Comparison of ENCODE assay signal across 13 cellular contexts in genomic region chr7:1943933-1944618, GRCh38.
A peak's percentile ranks its signal among the peaks of the same experiment; 100 is the strongest.
DNase-seq lines count a peak whose midpoint lies in the region; ATAC-seq and TF ChIP-seq lines count a peak whose summit lies in the region.
"Had no signal": no experiment of that assay in that cellular context is flagged by ENCODE, and none has a peak within 500 bp of the region (broad histone marks: within the 10 kb centered on the region; RNA-seq: fewer than 3 reads in every experiment).

No MANE protein-coding gene starts in this region.

- H3K27ac Mint-ChIP-seq in CD8-positive, alpha-beta T cell = peak overlapping the region; percentile 75
- peak overlapping the region; percentile 27 to 69 for H3K27ac Mint-ChIP-seq in effector memory CD8-positive, alpha-beta T cell
- peak overlapping the region in 1 of 2 donors; percentile 6 for H3K27ac Mint-ChIP-seq in natural killer cell treated with Interleukin-12 subunit alpha and Interleukin-12 subunit beta and Interleukin-15 and Interleukin-18, amount 100 ng/mL, for 72 hours

- H3K36me3 Mint-ChIP-seq in CD8-positive, alpha-beta T cell = peaks cover 13% of the 10 kb centered on the region
- peaks cover 20% of the 10 kb centered on the region for H3K36me3 Mint-ChIP-seq in effector memory CD8-positive, alpha-beta T cell (ENCODE audit: insufficient read depth)
- H3K36me3 Mint-ChIP-seq in natural killer cell treated with Interleukin-12 subunit alpha and Interleukin-12 subunit beta and Interleukin-15 and Interleukin-18, amount 100 ng/mL, for 72 hours = no peaks in the 10 kb centered on the region

- DNase-seq in CD8-positive, alpha-beta T cell = no peak
- DNase-seq in NCI-H345 treated with DMSO at 0.1 percent for 48 hours (lab: John Stamatoyannopoulos, UW; ENCODE audit: unreplicated experiment) = peak; percentile 22
- no peak for DNase-seq in effector memory CD8-positive, alpha-beta T cell
- peak; percentile 69 for DNase-seq in natural killer cell treated with Interleukin-12 subunit alpha and Interleukin-12 subunit beta and Interleukin-15 and Interleukin-18, amount 100 ng/mL, for 72 hours (ENCODE audit: low spot score)
- DNase-seq in GM20000 (ENCODE audit: low spot score) = no peak
- no peak for DNase-seq in T-helper 9 cell
- no peak for DNase-seq in NCI-H774 (lab: John Stamatoyannopoulos, UW)
- DNase-seq: kidney glomerular epithelial cell, NCI-H1092, SJCRH30, tibial artery had no signal

- no peaks in the 10 kb centered on the region for H3K36me3 ChIP-seq in CD8-positive, alpha-beta T cell (ENCODE audit: insufficient read depth, low read length)
- H3K36me3 ChIP-seq: SJCRH30, tibial artery had no signal

- ATAC-seq in CD8-positive, alpha-beta T cell = no peak
- no peak for ATAC-seq in effector memory CD8-positive, alpha-beta T cell (replicated peaks)
- ATAC-seq in natural killer cell treated with Interleukin-12 subunit alpha and Interleukin-12 subunit beta and Interleukin-15 and Interleukin-18, amount 100 ng/mL, for 72 hours = peak in 1 of 2 donors; percentile 34
- no peak for ATAC-seq in GM21447 (IDR thresholded peaks at IDR 0.05; ENCODE audit: unreplicated experiment)
- ATAC-seq: right cardiac atrium had no signal

- peaks cover 47% of the 10 kb centered on the region for H3K4me1 Mint-ChIP-seq in CD8-positive, alpha-beta T cell (ENCODE audit: low read depth)
- H3K4me1 Mint-ChIP-seq in effector memory CD8-positive, alpha-beta T cell (ENCODE audit: low read depth in 2 of 2) = peaks cover 46% of the 10 kb centered on the region in 2 donors
- H3K4me1 Mint-ChIP-seq in natural killer cell treated with Interleukin-12 subunit alpha and Interleukin-12 subunit beta and Interleukin-15 and Interleukin-18, amount 100 ng/mL, for 72 hours (ENCODE audit: low read depth in 2 of 2) = peaks cover 38 to 52% of the 10 kb centered on the region in 2 donors

- no peak overlapping the region for H3K4me3 Mint-ChIP-seq in CD8-positive, alpha-beta T cell
- H3K4me3 Mint-ChIP-seq in effector memory CD8-positive, alpha-beta T cell = peak overlapping the region; percentile 7 to 40
- H3K4me3 Mint-ChIP-seq in natural killer cell treated with Interleukin-12 subunit alpha and Interleukin-12 subunit beta and Interleukin-15 and Interleukin-18, amount 100 ng/mL, for 72 hours = peak overlapping the region; percentile 36

- no peak for TF ChIP-seq CTCF in CD8-positive, alpha-beta T cell (IDR thresholded peaks at IDR 0.05)
- TF ChIP-seq CTCF in GM20000 (IDR thresholded peaks at IDR 0.05; ENCODE audit: extremely low read depth, missing control alignments) = no peak

- CTCF ChIA-PET in CD8-positive, alpha-beta T cell (lab: Charles Lee) = no interaction called here

- no peaks in the 10 kb centered on the region for H3K9me3 ChIP-seq in CD8-positive, alpha-beta T cell (ENCODE audit: low read length)
- H3K9me3 ChIP-seq: SJCRH30, tibial artery had no signal

- H3K4me3 ChIP-seq in CD8-positive, alpha-beta T cell (ENCODE audit: low read depth, low read length) = no peak overlapping the region
- H3K4me3 ChIP-seq: SJCRH30, tibial artery had no signal

- POLR2A ChIA-PET in CD8-positive, alpha-beta T cell (lab: Charles Lee) = no interaction called here

- no peaks in the 10 kb centered on the region for H3K9me3 Mint-ChIP-seq in CD8-positive, alpha-beta T cell
- H3K9me3 Mint-ChIP-seq in effector memory CD8-positive, alpha-beta T cell = no peaks in the 10 kb centered on the region
- no peaks in the 10 kb centered on the region for H3K9me3 Mint-ChIP-seq in natural killer cell treated with Interleukin-12 subunit alpha and Interleukin-12 subunit beta and Interleukin-15 and Interleukin-18, amount 100 ng/mL, for 72 hours

- H3K4me1 ChIP-seq in CD8-positive, alpha-beta T cell (ENCODE audit: insufficient read depth, low read length) = peaks cover 43% of the 10 kb centered on the region

- H3K27me3 Mint-ChIP-seq in CD8-positive, alpha-beta T cell (ENCODE audit: low read depth) = no peaks in the 10 kb centered on the region
- H3K27me3 Mint-ChIP-seq in effector memory CD8-positive, alpha-beta T cell = no peaks in the 10 kb centered on the region
- H3K27me3 Mint-ChIP-seq in natural killer cell treated with Interleukin-12 subunit alpha and Interleukin-12 subunit beta and Interleukin-15 and Interleukin-18, amount 100 ng/mL, for 72 hours = peaks cover 0 to 9% of the 10 kb centered on the region in 2 donors

- H3K27me3 ChIP-seq in CD8-positive, alpha-beta T cell (ENCODE audit: insufficient read depth, low read length) = no peaks in the 10 kb centered on the region
- H3K27me3 ChIP-seq: SJCRH30, tibial artery had no signal

- no peak overlapping the region for H3K27ac ChIP-seq in CD8-positive, alpha-beta T cell (ENCODE audit: low read depth, low read length)
- H3K27ac ChIP-seq: SJCRH30, tibial artery had no signal

- intact Hi-C loops in CD8-positive, alpha-beta T cell (cut with DNase I, micrococcal nuclease) = loop anchor here (5.0 to 10.0 kb wide), 3 partner anchors 73 to 161 kb away; no protein-coding TSS in a partner anchor

Comparison
In these comparisons a context has a peak if more than half of its experiments do, and no peak if none do; other contexts are left out.
1. DNase-seq: peak in NCI-H345 treated with DMSO at 0.1 percent for 48 hours (single experiment) and natural killer cell treated with Interleukin-12 subunit alpha and Interleukin-12 subunit beta and Interleukin-15 and Interleukin-18, amount 100 ng/mL, for 72 hours (single experiment); none in CD8-positive, alpha-beta T cell (0 of 7), effector memory CD8-positive, alpha-beta T cell (0 of 3), GM20000 (single experiment), T-helper 9 cell (single experiment) and NCI-H774 (single experiment).